Comparison of ENCODE assay signal across 25 cellular contexts in the genomic region with DNA sequence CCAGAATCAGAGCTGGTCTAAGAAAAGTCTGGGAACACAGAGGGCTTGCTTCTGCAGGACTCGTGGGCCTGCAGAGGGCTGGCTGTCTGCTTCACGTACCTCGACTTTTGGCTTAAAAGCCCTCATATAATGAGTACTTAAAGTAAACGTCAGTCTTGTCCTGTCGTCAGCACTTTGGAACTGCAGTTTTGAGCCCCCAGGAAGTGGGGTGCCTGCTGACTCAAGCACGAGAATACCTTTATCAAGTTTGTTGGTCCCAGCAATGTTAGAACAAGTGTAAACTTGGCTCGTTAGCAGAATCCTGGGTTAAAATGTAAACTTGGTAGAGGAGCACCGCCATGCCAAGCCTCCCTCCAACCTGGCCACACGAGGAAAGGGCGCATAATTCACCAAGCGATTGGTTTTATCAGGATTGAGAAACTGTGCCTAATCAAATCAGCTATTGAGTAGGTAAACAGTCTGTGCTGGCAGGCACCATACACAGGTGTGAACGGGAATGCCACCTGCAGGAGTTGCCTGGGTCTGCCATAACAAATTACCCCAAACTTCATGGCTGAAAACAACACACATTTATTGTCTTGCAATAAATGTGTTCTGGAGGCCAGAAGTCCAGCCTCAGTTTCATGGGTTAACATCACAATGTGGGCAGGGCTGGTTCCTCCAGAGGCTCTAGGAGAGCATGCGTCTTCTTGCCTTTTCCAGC. TPM values are rescaled to one million over a fixed set of nuclear protein-coding genes. Genes with fewer than 3 reads are reported as not detected.
DNase-seq lines count a peak whose midpoint lies in the region; ATAC-seq, FAIRE-seq and TF ChIP-seq lines count a peak whose summit lies in the region.
"Had no signal": no experiment of that assay in that cellular context is flagged by ENCODE, and none has a peak within 500 bp of the region (broad histone marks: within the 10 kb centered on the region; RNA-seq: fewer than 3 reads in every experiment).

No MANE protein-coding gene starts in this region.

- H3K4me1 ChIP-seq in Peyer's patch (peaks cover 0 to 54% (median 2%) of the 10 kb centered on the region in 4 donors), pancreas (peaks cover 68 to 87% (median 75%) of the 10 kb centered on the region in 3 donors)
- H3K4me1 ChIP-seq: parathyroid adenoma had no signal

- H3K9me3 Mint-ChIP-seq in activated T-cell treated with anti-CD3 and anti-CD28 coated beads, Interleukin-2, amount 50 U/mL, for 24 hours = no peaks in the 10 kb centered on the region
- H3K9me3 Mint-ChIP-seq: activated CD4-positive, alpha-beta memory T cell treated with anti-CD3 and anti-CD28 coated beads, Interleukin-2, amount 10 ng/mL, durations not matched to agents 7 days and 5 days; activated naive CD8-positive, alpha-beta T cell treated with anti-CD3 and anti-CD28 coated beads, Interleukin-2, amount 50 U/mL, for 24 hours; activated T-cell treated with anti-CD3 and anti-CD28 coated beads, Interleukin-2, amount 50 U/mL, for 72 hours; effector memory CD8-positive, alpha-beta T cell; naive thymus-derived CD4-positive, alpha-beta T cell; stimulated activated naive B cell treated with anti-CD40 and anti-IgM and Interleukin-4, amounts not matched to agents 10 μg/mL and 1 μg/mL and 100 μg/mL, for 72 hours; T-helper 1 cell treated with Interleukin-12 subunit alpha and Interleukin-12 subunit beta and Interleukin-4 antibody, amounts not matched to agents 30 μg/mL and 1 μg/mL, for 36 hours had no signal

- no peak overlapping the region for H3K4me3 Mint-ChIP-seq in activated T-cell treated with anti-CD3 and anti-CD28 coated beads, Interleukin-2, amount 50 U/mL, for 24 hours
- H3K4me3 Mint-ChIP-seq: activated CD4-positive, alpha-beta memory T cell treated with anti-CD3 and anti-CD28 coated beads, Interleukin-2, amount 10 ng/mL, durations not matched to agents 7 days and 5 days; activated naive CD8-positive, alpha-beta T cell treated with anti-CD3 and anti-CD28 coated beads, Interleukin-2, amount 50 U/mL, for 24 hours; activated T-cell treated with anti-CD3 and anti-CD28 coated beads, Interleukin-2, amount 50 U/mL, for 72 hours; CD4-positive, CD25-positive, alpha-beta regulatory T cell; effector memory CD8-positive, alpha-beta T cell; naive thymus-derived CD4-positive, alpha-beta T cell; stimulated activated naive B cell treated with anti-CD40 and anti-IgM and Interleukin-4, amounts not matched to agents 10 μg/mL and 1 μg/mL and 100 μg/mL, for 72 hours; T-helper 1 cell treated with Interleukin-12 subunit alpha and Interleukin-12 subunit beta and Interleukin-4 antibody, amounts not matched to agents 30 μg/mL and 1 μg/mL, for 36 hours had no signal

- DNase-seq in Peyer's patch = peak in 2 of 3 donors; percentile 78 to 79
- peak; percentile 81 for DNase-seq in kidney epithelial cell (ENCODE audit: low read depth)
- peak in 4 of 6 donors; percentile 81 to 91 (median 90) for DNase-seq in pancreas
- no peak for DNase-seq in activated T-cell treated with anti-CD3 and anti-CD28 coated beads, Interleukin-2, amount 50 U/mL, for 24 hours
- no peak for DNase-seq in NCI-H2081 (lab: John Stamatoyannopoulos, UW)
- DNase-seq: activated CD4-positive, alpha-beta memory T cell treated with anti-CD3 and anti-CD28 coated beads, Interleukin-2, amount 10 ng/mL, durations not matched to agents 7 days and 5 days; activated naive CD8-positive, alpha-beta T cell treated with anti-CD3 and anti-CD28 coated beads, Interleukin-2, amount 50 U/mL, for 24 hours; activated T-cell treated with anti-CD3 and anti-CD28 coated beads, Interleukin-2, amount 50 U/mL, for 72 hours; CD4-positive, CD25-positive, alpha-beta regulatory T cell; DND-41; effector memory CD8-positive, alpha-beta T cell; HCEC 1CT; left ventricle myocardium superior; naive thymus-derived CD4-positive, alpha-beta T cell; NCI-H1436 treated with DMSO at 0.1 percent for 48 hours; NCI-H226; SHP77 treated with DMSO at 0.1 percent for 48 hours; stimulated activated CD4-positive, alpha-beta T cell treated with anti-CD3 and anti-CD28 coated beads, Interleukin-12 subunit alpha, Interleukin-12 subunit beta, amount 100 ng/mL, for 4 hours; stimulated activated naive B cell treated with anti-CD40 and anti-IgM and Interleukin-4, amounts not matched to agents 10 μg/mL and 1 μg/mL and 100 μg/mL, for 72 hours; WERI-Rb-1 had no signal

- H3K4me3 ChIP-seq in Peyer's patch = peak overlapping the region in 1 of 4 donors; percentile 23
- no peak overlapping the region for H3K4me3 ChIP-seq in kidney epithelial cell (ENCODE audit: low read depth, low read length)
- H3K4me3 ChIP-seq in pancreas = no peak overlapping the region

- H3K27ac ChIP-seq in 22Rv1 (0 out of 2 replicates have a peak overlapping the region, but pooled peaks have one; percentile 1), Peyer's patch (peak overlapping the region in 3 of 4 donors; percentile 49 to 90 (median 80)), pancreas (peak overlapping the region; percentile 72 to 89 (median 84))
- H3K27ac ChIP-seq: parathyroid adenoma, WERI-Rb-1 had no signal

- FAIRE-seq in pancreas (lab: Jason Lieb, UNC) = no peak

- peak in 1 of 2 donors; percentile 14 for TF ChIP-seq POLR2A in Peyer's patch (IDR thresholded peaks at IDR 0.05)

- 16 to 20% methylated on average over 13 of the region's 13 CpGs for WGBS in pancreas, 2 donors

- no peaks in the 10 kb centered on the region for H3K9me3 ChIP-seq in Peyer's patch
- no peaks in the 10 kb centered on the region for H3K9me3 ChIP-seq in pancreas

- H3K27me3 Mint-ChIP-seq in activated T-cell treated with anti-CD3 and anti-CD28 coated beads, Interleukin-2, amount 50 U/mL, for 24 hours = peaks cover 10% of the 10 kb centered on the region
- H3K27me3 Mint-ChIP-seq: activated CD4-positive, alpha-beta memory T cell treated with anti-CD3 and anti-CD28 coated beads, Interleukin-2, amount 10 ng/mL, durations not matched to agents 7 days and 5 days had no signal

- no peaks in the 10 kb centered on the region for H3K36me3 ChIP-seq in Peyer's patch
- peaks cover 1% of the 10 kb centered on the region for H3K36me3 ChIP-seq in kidney epithelial cell (ENCODE audit: control insufficient read depth, insufficient read depth, low read length)
- no peaks in the 10 kb centered on the region for H3K36me3 ChIP-seq in pancreas

- ATAC-seq in pancreas (peak; percentile 65 to 77 (median 66)), HG03521 (IDR thresholded peaks at IDR 0.05; ENCODE audit: unreplicated experiment) (no peak), HG03095 (IDR thresholded peaks at IDR 0.05; ENCODE audit: unreplicated experiment) (no peak)
- ATAC-seq: activated naive CD8-positive, alpha-beta T cell treated with anti-CD3 and anti-CD28 coated beads, Interleukin-2, amount 50 U/mL, for 24 hours; activated T-cell treated with anti-CD3 and anti-CD28 coated beads, Interleukin-2, amount 50 U/mL, for 72 hours; effector memory CD8-positive, alpha-beta T cell; left ventricle myocardium superior; naive thymus-derived CD4-positive, alpha-beta T cell; stimulated activated naive B cell treated with anti-CD40 and anti-IgM and Interleukin-4, amounts not matched to agents 10 μg/mL and 1 μg/mL and 100 μg/mL, for 72 hours had no signal

- intact Hi-C loops in pancreas (cut with DNase I) = loop anchor here in 1 of 3 donors (5.0 to 10.0 kb wide), 2 partner anchors 50 to 73 kb away; a partner anchor contains a TSS

- no peaks in the 10 kb centered on the region for H3K36me3 Mint-ChIP-seq in activated T-cell treated with anti-CD3 and anti-CD28 coated beads, Interleukin-2, amount 50 U/mL, for 24 hours (ENCODE audit: low read depth)
- H3K36me3 Mint-ChIP-seq: CD4-positive, CD25-positive, alpha-beta regulatory T cell; naive thymus-derived CD4-positive, alpha-beta T cell; stimulated activated naive B cell treated with anti-CD40 and anti-IgM and Interleukin-4, amounts not matched to agents 10 μg/mL and 1 μg/mL and 100 μg/mL, for 72 hours had no signal

- H3K4me1 Mint-ChIP-seq in activated T-cell treated with anti-CD3 and anti-CD28 coated beads, Interleukin-2, amount 50 U/mL, for 24 hours (ENCODE audit: low read depth) = no peaks in the 10 kb centered on the region
- H3K4me1 Mint-ChIP-seq: activated CD4-positive, alpha-beta memory T cell treated with anti-CD3 and anti-CD28 coated beads, Interleukin-2, amount 10 ng/mL, durations not matched to agents 7 days and 5 days; activated naive CD8-positive, alpha-beta T cell treated with anti-CD3 and anti-CD28 coated beads, Interleukin-2, amount 50 U/mL, for 24 hours; CD4-positive, CD25-positive, alpha-beta regulatory T cell; naive thymus-derived CD4-positive, alpha-beta T cell; stimulated activated naive B cell treated with anti-CD40 and anti-IgM and Interleukin-4, amounts not matched to agents 10 μg/mL and 1 μg/mL and 100 μg/mL, for 72 hours had no signal

- TF ChIP-seq CTCF in 22Rv1 (IDR thresholded peaks at IDR 0.05) (0 out of 2 replicates have a peak, but pooled peaks have one; percentile 9), Peyer's patch (IDR thresholded peaks at IDR 0.05) (peak in 3 of 6 experiments; percentile 44 to 63 (median 45)), kidney epithelial cell (IDR thresholded peaks at IDR 0.05; ENCODE audit: insufficient read depth, low read length, poor library complexity, severe bottlenecking) (no peak), pancreas (IDR thresholded peaks at IDR 0.05) (peak in 1 of 4 donors; percentile 31)

- no peak overlapping the region for H3K27ac Mint-ChIP-seq in activated T-cell treated with anti-CD3 and anti-CD28 coated beads, Interleukin-2, amount 50 U/mL, for 24 hours
- H3K27ac Mint-ChIP-seq: activated CD4-positive, alpha-beta memory T cell treated with anti-CD3 and anti-CD28 coated beads, Interleukin-2, amount 10 ng/mL, durations not matched to agents 7 days and 5 days; activated naive CD8-positive, alpha-beta T cell treated with anti-CD3 and anti-CD28 coated beads, Interleukin-2, amount 50 U/mL, for 24 hours; activated T-cell treated with anti-CD3 and anti-CD28 coated beads, Interleukin-2, amount 50 U/mL, for 72 hours; CD4-positive, CD25-positive, alpha-beta regulatory T cell; effector memory CD8-positive, alpha-beta T cell; naive thymus-derived CD4-positive, alpha-beta T cell; stimulated activated naive B cell treated with anti-CD40 and anti-IgM and Interleukin-4, amounts not matched to agents 10 μg/mL and 1 μg/mL and 100 μg/mL, for 72 hours; T-helper 1 cell treated with Interleukin-12 subunit alpha and Interleukin-12 subunit beta and Interleukin-4 antibody, amounts not matched to agents 30 μg/mL and 1 μg/mL, for 36 hours had no signal

- no peaks in the 10 kb centered on the region for H3K27me3 ChIP-seq in Peyer's patch
- H3K27me3 ChIP-seq in kidney epithelial cell (ENCODE audit: control insufficient read depth, insufficient read depth, low read length) = no peaks in the 10 kb centered on the region
- no peaks in the 10 kb centered on the region for H3K27me3 ChIP-seq in pancreas

RNA-seq across cellular contexts. Expression of a gene that starts 45.0 kb away (rescaled TPM):
- total RNA-seq in Peyer's patch (1 to 10 TPM in 1 of 4 donors, under 1 TPM in 1, not detected in 2; 0.95 to 1.7 TPM), kidney epithelial cell (0.21 and 0.27 TPM in 2 replicates), pancreas (1 to 10 TPM; 1.1 to 5.5 (median 2.2) TPM)
- 1 to 10 TPM in 1 of 2 donors, under 1 TPM in 1; 0.75 to 2.1 TPM for polyA plus RNA-seq in pancreas
- total RNA-seq: CD4-positive, CD25-positive, alpha-beta regulatory T cell; left ventricle myocardium superior had no signal
- polyA plus RNA-seq: CD4-positive, CD25-positive, alpha-beta regulatory T cell; naive thymus-derived CD4-positive, alpha-beta T cell had no signal

RNA-seq across cellular contexts. Expression of a gene that starts 48.5 kb away (rescaled TPM):
- total RNA-seq in Peyer's patch = 10 to 100 TPM in 3 of 4 donors, 1 to 10 TPM in 1; 3.3 to 31.0 (median 20.6) TPM
- total RNA-seq in kidney epithelial cell = 71.7 and 82.3 TPM in 2 replicates
- total RNA-seq in pancreas = 10 to 100 TPM; 18.4 to 42.1 (median 25.6) TPM
- polyA plus RNA-seq in pancreas = 10 to 100 TPM; 18.2 to 28.2 TPM
- total RNA-seq: activated CD4-positive, alpha-beta memory T cell treated with anti-CD3 and anti-CD28 coated beads, Interleukin-2, amount 10 ng/mL, durations not matched to agents 7 days and 5 days; activated T-cell treated with anti-CD3 and anti-CD28 coated beads, Interleukin-2, amount 50 U/mL, for 72 hours; CD4-positive, CD25-positive, alpha-beta regulatory T cell had no signal
- polyA plus RNA-seq: CD4-positive, CD25-positive, alpha-beta regulatory T cell; naive thymus-derived CD4-positive, alpha-beta T cell had no signal

Comparison
In these comparisons a context has a peak if more than half of its experiments do, and no peak if none do; other contexts are left out.
1. H3K27ac ChIP-seq: peak in every context shown above with its lines; median percentile 84 in pancreas; 80 in Peyer's patch; 1 in 22Rv1.
2. DNase-seq: peak in Peyer's patch (2 of 3), kidney epithelial cell (single experiment) and pancreas (4 of 6); none in activated T-cell treated with anti-CD3 and anti-CD28 coated beads, Interleukin-2, amount 50 U/mL, for 24 hours (single experiment) and NCI-H2081 (0 of 2).
3. ATAC-seq: peak in pancreas (4 of 4); none in HG03521 (single experiment) and HG03095 (single experiment).